In the genomic region with DNA sequence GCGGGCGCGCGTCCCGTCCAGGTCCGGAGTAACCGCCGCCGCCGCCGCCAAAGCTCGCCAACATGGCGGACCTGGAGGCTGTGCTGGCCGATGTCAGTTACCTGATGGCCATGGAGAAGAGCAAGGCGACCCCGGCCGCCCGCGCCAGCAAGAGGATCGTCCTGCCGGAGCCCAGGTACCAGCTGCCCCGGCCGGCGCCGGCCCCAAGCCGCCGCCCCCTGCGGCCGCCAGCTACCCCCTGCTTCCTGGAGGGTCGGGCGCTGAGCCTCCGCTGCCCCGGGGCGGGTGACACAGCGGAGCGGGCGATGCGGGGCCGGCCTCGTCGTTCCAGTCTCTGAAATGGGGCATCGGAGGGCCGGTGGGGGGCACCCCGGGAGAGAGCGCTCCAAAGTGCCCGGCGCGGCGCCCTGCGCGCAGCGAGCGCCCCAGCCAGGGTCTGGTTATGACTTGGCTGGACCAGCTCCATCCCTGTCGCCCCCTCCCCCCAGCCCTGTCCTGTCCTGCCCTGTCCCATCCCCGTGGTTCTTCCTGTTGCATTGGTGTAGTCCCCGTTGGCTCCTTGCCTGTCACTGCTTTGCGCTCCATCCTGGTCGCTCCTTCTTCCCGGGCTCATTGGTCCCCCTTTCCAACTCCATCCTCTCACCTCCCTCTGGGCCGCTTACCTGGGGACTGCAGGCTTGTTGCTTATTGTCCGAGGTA, we compare ENCODE assay signal across 1 cellular context.
TF ChIP-seq lines count a peak whose summit lies in the region.

No MANE protein-coding gene starts in this region.

TF ChIP-seq in HEK293, 187 proteins besides CTCF, POLR2A, EP300 and RAD21 (continued from another document):
- TF ChIP-seq, protein P1, sequence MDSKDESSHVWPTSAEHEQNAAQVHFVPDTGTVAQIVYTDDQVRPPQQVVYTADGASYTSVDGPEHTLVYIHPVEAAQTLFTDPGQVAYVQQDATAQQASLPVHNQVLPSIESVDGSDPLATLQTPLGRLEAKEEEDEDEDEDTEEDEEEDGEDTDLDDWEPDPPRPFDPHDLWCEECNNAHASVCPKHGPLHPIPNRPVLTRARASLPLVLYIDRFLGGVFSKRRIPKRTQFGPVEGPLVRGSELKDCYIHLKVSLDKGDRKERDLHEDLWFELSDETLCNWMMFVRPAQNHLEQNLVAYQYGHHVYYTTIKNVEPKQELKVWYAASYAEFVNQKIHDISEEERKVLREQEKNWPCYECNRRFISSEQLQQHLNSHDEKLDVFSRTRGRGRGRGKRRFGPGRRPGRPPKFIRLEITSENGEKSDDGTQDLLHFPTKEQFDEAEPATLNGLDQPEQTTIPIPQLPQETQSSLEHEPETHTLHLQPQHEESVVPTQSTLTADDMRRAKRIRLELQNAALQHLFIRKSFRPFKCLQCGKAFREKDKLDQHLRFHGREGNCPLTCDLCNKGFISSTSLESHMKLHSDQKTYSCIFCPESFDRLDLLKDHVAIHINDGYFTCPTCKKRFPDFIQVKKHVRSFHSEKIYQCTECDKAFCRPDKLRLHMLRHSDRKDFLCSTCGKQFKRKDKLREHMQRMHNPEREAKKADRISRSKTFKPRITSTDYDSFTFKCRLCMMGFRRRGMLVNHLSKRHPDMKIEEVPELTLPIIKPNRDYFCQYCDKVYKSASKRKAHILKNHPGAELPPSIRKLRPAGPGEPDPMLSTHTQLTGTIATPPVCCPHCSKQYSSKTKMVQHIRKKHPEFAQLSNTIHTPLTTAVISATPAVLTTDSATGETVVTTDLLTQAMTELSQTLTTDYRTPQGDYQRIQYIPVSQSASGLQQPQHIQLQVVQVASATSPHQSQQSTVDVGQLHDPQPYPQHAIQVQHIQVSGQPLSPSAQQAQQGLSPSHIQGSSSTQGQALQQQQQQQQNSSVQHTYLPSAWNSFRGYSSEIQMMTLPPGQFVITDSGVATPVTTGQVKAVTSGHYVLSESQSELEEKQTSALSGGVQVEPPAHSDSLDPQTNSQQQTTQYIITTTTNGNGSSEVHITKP (tag by site-specific recombination; IDR thresholded peaks at IDR 0.05) = peak; percentile 75
- TF ChIP-seq ZIC2 (tag by site-specific recombination; IDR thresholded peaks at IDR 0.05) = peak; percentile 33; the same call in 1 of the 2 replicates
- TF ChIP-seq SCRT2 (tag by site-specific recombination; IDR thresholded peaks at IDR 0.05) = peak; percentile 79
- TF ChIP-seq, protein P2, sequence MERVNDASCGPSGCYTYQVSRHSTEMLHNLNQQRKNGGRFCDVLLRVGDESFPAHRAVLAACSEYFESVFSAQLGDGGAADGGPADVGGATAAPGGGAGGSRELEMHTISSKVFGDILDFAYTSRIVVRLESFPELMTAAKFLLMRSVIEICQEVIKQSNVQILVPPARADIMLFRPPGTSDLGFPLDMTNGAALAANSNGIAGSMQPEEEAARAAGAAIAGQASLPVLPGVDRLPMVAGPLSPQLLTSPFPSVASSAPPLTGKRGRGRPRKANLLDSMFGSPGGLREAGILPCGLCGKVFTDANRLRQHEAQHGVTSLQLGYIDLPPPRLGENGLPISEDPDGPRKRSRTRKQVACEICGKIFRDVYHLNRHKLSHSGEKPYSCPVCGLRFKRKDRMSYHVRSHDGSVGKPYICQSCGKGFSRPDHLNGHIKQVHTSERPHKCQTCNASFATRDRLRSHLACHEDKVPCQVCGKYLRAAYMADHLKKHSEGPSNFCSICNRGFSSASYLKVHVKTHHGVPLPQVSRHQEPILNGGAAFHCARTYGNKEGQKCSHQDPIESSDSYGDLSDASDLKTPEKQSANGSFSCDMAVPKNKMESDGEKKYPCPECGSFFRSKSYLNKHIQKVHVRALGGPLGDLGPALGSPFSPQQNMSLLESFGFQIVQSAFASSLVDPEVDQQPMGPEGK (tag by site-specific recombination; IDR thresholded peaks at IDR 0.05) = peak; percentile 58
TF ChIP-seq in HEK293: peak in this region for 16.
